In genomic region chr5:140145818-140146522, GRCh38 we compare ENCODE assay signal across 8 cellular contexts. TPM values are rescaled to one million over a fixed set of nuclear protein-coding genes. Genes with fewer than 3 reads are reported as not detected.
DNase-seq lines count a peak whose midpoint lies in the region; ATAC-seq and TF ChIP-seq lines count a peak whose summit lies in the region.

No MANE protein-coding gene starts in this region.

- 24 to 30% methylated on average over 5 to 16 of the region's 64 CpGs for WGBS in esophagus squamous epithelium, 2 donors

- H3K27ac ChIP-seq in AG04450 (ENCODE audit: low read depth, low read length) (no peak overlapping the region), esophagus squamous epithelium (peak overlapping the region in 1 of 4 donors; percentile 30), mucosa of rectum (ENCODE audit: low read depth in 2 of 2, low read length in 2 of 2) (no peak overlapping the region), SJCRH30 (no peak overlapping the region)

- H3K9ac ChIP-seq in mucosa of rectum (ENCODE audit: low read depth in 1 of 2, low read length in 2 of 2), result no peak overlapping the region

- H3K4me1 ChIP-seq in esophagus squamous epithelium (peaks cover 15 to 31% (median 27%) of the 10 kb centered on the region in 3 donors), mucosa of rectum (ENCODE audit: control insufficient read depth in 2 of 2, insufficient read depth in 2 of 2, low read length in 2 of 2) (peaks cover 9 to 12% of the 10 kb centered on the region in 2 donors), SJCRH30 (no peaks in the 10 kb centered on the region)

- peak overlapping the region; percentile 49 for H3K4me3 Mint-ChIP-seq in activated T-cell treated with anti-CD3 and anti-CD28 coated beads, Interleukin-2, amount 50 U/mL, for 4 hours

- peak; percentile 52 for TF ChIP-seq CTCF in AG04450 (IDR thresholded peaks at IDR 0.05; ENCODE audit: low read depth, low read length)
- peak; percentile 55 to 83 (median 70) for TF ChIP-seq CTCF in esophagus squamous epithelium (IDR thresholded peaks at IDR 0.05)

- H3K4me1 Mint-ChIP-seq in activated T-cell treated with anti-CD3 and anti-CD28 coated beads, Interleukin-2, amount 50 U/mL, for 4 hours (ENCODE audit: low read depth), result peaks cover 11% of the 10 kb centered on the region

- no peaks in the 10 kb centered on the region for H3K36me3 ChIP-seq in esophagus squamous epithelium
- H3K36me3 ChIP-seq in mucosa of rectum (ENCODE audit: control insufficient read depth in 2 of 2, insufficient read depth in 2 of 2, low read length in 2 of 2), result no peaks in the 10 kb centered on the region
- no peaks in the 10 kb centered on the region for H3K36me3 ChIP-seq in SJCRH30

- TF ChIP-seq POLR2A in esophagus squamous epithelium (IDR thresholded peaks at IDR 0.05), result no peak

- peaks cover 20% of the 10 kb centered on the region for H3K27me3 Mint-ChIP-seq in activated T-cell treated with anti-CD3 and anti-CD28 coated beads, Interleukin-2, amount 50 U/mL, for 4 hours (ENCODE audit: low read depth)

- H3K9me3 ChIP-seq in AG04450 (ENCODE audit: control insufficient read depth, insufficient read depth, low read length) (no peaks in the 10 kb centered on the region; the same call in 1 of the 2 replicates), esophagus squamous epithelium (no peaks in the 10 kb centered on the region), mucosa of rectum (ENCODE audit: control insufficient read depth in 2 of 2, low read length in 2 of 2) (no peaks in the 10 kb centered on the region), SJCRH30 (replicated peaks) (no peaks in the 10 kb centered on the region)

- peak; percentile 24 for DNase-seq in AG04450 (ENCODE audit: low read depth, low spot score)
- peak; percentile 5 for DNase-seq in NCI-H510A treated with DMSO at 0.1 percent for 48 hours (lab: John Stamatoyannopoulos, UW)
- DNase-seq in activated T-cell treated with anti-CD3 and anti-CD28 coated beads, Interleukin-2, amount 50 U/mL, for 4 hours, result peak; percentile 44
- DNase-seq in esophagus squamous epithelium (lab: John Stamatoyannopoulos, UW), result no peak
- DNase-seq in stimulated activated CD8-positive, alpha-beta memory T cell treated with anti-CD3 and anti-CD28 coated beads, Interleukin-4, amount 100 ng/mL, for 48 hours, result peak; percentile 72
- no peak for DNase-seq in SJCRH30

- CTCF ChIA-PET in AG04450 (lab: Charles Lee), result interaction anchor here (0.6 to 6.6 kb wide), 40 partner anchors 8 to 686 kb away, joined by 3 to 161 read pairs (median 5); partner anchors contain the start of genes NRG2 and PURA

- no peaks in the 10 kb centered on the region for H3K9me3 Mint-ChIP-seq in activated T-cell treated with anti-CD3 and anti-CD28 coated beads, Interleukin-2, amount 50 U/mL, for 4 hours

- POLR2A ChIA-PET in AG04450 (lab: Yijun Ruan, JAX), result interaction anchor here (0.5 to 1.5 kb wide), 2 partner anchors 37 to 38 kb away, joined by 4 to 5 read pairs; no protein-coding TSS in a partner anchor

- ATAC-seq in GM21423 (IDR thresholded peaks at IDR 0.05; ENCODE audit: unreplicated experiment), result peak; percentile 53
- ATAC-seq in activated T-cell treated with anti-CD3 and anti-CD28 coated beads, Interleukin-2, amount 50 U/mL, for 4 hours, result peak; percentile 87 to 88

- H3K36me3 Mint-ChIP-seq in activated T-cell treated with anti-CD3 and anti-CD28 coated beads, Interleukin-2, amount 50 U/mL, for 4 hours (ENCODE audit: insufficient read depth), result no peaks in the 10 kb centered on the region

- H3K4me3 ChIP-seq in AG04450 (ENCODE audit: low read depth, low read length) (peak overlapping the region; percentile 54), esophagus squamous epithelium (peak overlapping the region; percentile 20 to 70 (median 50)), mucosa of rectum (ENCODE audit: low read length in 2 of 2) (peak overlapping the region; percentile 39 to 40), SJCRH30 (no peak overlapping the region)

- peaks cover 5% of the 10 kb centered on the region for H3K27me3 ChIP-seq in AG04450 (ENCODE audit: control insufficient read depth, insufficient read depth, low read length)
- H3K27me3 ChIP-seq in esophagus squamous epithelium, result peaks cover 0 to 13% (median 0%) of the 10 kb centered on the region in 4 donors
- H3K27me3 ChIP-seq in mucosa of rectum (ENCODE audit: control insufficient read depth in 2 of 2, insufficient read depth in 2 of 2, low read length in 2 of 2), result no peaks in the 10 kb centered on the region
- no peaks in the 10 kb centered on the region for H3K27me3 ChIP-seq in SJCRH30

- intact Hi-C loops in esophagus squamous epithelium (cut with DNase I), result no loop called here

RNA-seq across cellular contexts. Expression of gene IGIP, which starts 20.2 kb away (rescaled TPM):
- polyA plus RNA-seq in AG04450 (2011; rRNA removed), result 1.6 and 2.2 TPM in 2 replicates
- polyA minus RNA-seq in AG04450 (2011; rRNA and poly(A)+ RNA removed), result 3.6 and 7.3 TPM in 2 replicates
- 1 to 10 TPM; 1.0 to 1.8 (median 1.5) TPM for total RNA-seq in activated T-cell treated with anti-CD3 and anti-CD28 coated beads, Interleukin-2, amount 50 U/mL, for 4 hours
- total RNA-seq in esophagus squamous epithelium, result 10 to 100 TPM in 1 of 4 donors, 1 to 10 TPM in 3; 2.9 to 12.4 (median 6.5) TPM
- total RNA-seq in SJCRH30 (2014; rRNA removed; shearing (Covaris generic)), result 1.5 and 1.6 TPM in 2 replicates

RNA-seq across cellular contexts. Expression of gene CYSTM1, which starts 29.0 kb away (rescaled TPM):
- polyA plus RNA-seq in AG04450 (2011; rRNA removed), result 13.1 and 14.9 TPM in 2 replicates
- 10.2 and 13.6 TPM in 2 replicates for polyA minus RNA-seq in AG04450 (2011; rRNA and poly(A)+ RNA removed)
- total RNA-seq in activated T-cell treated with anti-CD3 and anti-CD28 coated beads, Interleukin-2, amount 50 U/mL, for 4 hours, result 10 to 100 TPM; 16.4 to 20.0 (median 17.6) TPM
- total RNA-seq in esophagus squamous epithelium, result 10 to 100 TPM in 3 of 4 donors, 1 to 10 TPM in 1; 2.6 to 22.5 (median 12.8) TPM
- total RNA-seq in SJCRH30 (2014; rRNA removed; shearing (Covaris generic)), result 9.4 and 10.5 TPM in 2 replicates

RNA-seq across cellular contexts. Expression of gene PURA, which starts 32.1 kb away (rescaled TPM):
- polyA plus RNA-seq in AG04450 (2011; rRNA removed), result 3.5 and 4.5 TPM in 2 replicates
- polyA minus RNA-seq in AG04450 (2011; rRNA and poly(A)+ RNA removed), result 5.4 and 9.6 TPM in 2 replicates
- 1 to 10 TPM; 9.8 to 9.9 (median 9.8) TPM for total RNA-seq in activated T-cell treated with anti-CD3 and anti-CD28 coated beads, Interleukin-2, amount 50 U/mL, for 4 hours
- 10 to 100 TPM in 2 of 4 donors, 1 to 10 TPM in 2; 8.2 to 18.9 (median 10.6) TPM for total RNA-seq in esophagus squamous epithelium
- total RNA-seq in SJCRH30 (2014; rRNA removed; shearing (Covaris generic)), result 8.3 and 10.0 TPM in 2 replicates

Comparison
In these comparisons a context has a peak if more than half of its experiments do, and no peak if none do; other contexts are left out.
1. DNase-seq: peak in AG04450 (single experiment), NCI-H510A treated with DMSO at 0.1 percent for 48 hours (single experiment), activated T-cell treated with anti-CD3 and anti-CD28 coated beads, Interleukin-2, amount 50 U/mL, for 4 hours (single experiment) and stimulated activated CD8-positive, alpha-beta memory T cell treated with anti-CD3 and anti-CD28 coated beads, Interleukin-4, amount 100 ng/mL, for 48 hours (single experiment); none in esophagus squamous epithelium (single experiment) and SJCRH30 (0 of 2).